11 cellular contexts compared by ENCODE assay signal in the genomic region with DNA sequence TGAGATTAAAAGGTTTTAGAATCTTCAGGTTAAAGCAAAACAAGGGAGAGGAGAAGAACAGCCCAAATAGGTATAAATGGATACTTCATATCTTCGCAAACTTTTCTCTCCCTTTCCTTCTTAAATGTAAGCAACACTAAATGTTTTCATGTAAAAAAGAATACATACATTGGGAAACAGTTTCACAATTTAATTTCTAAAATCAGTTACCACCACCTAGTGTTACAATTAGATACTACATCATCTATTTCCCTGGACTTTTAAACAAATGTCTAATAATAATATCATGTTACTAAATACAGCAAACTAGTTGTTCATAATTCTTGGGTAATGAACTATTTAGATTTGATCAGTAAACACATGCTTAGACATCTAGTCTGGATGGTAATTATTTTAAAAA. TPM values are rescaled to one million over a fixed set of nuclear protein-coding genes. Genes with fewer than 3 reads are reported as not detected.
DNase-seq lines count a peak whose midpoint lies in the region; ATAC-seq, FAIRE-seq and TF ChIP-seq lines count a peak whose summit lies in the region.
"Had no signal": no experiment of that assay in that cellular context is flagged by ENCODE, and none has a peak within 500 bp of the region (broad histone marks: within the 10 kb centered on the region; RNA-seq: fewer than 3 reads in every experiment).

No MANE protein-coding gene starts in this region.

- TF ChIP-seq CTCF in RWPE1 (conservative IDR thresholded peaks at IDR 0.05; ENCODE audit: low read depth) = peak; percentile 33
- TF ChIP-seq CTCF in glutamatergic neuron (IDR thresholded peaks at IDR 0.05; ENCODE audit: partially characterized antibody, unreplicated experiment) = peak; percentile 81

- peak; percentile 95 for FAIRE-seq in G401.6 (lab: Jason Lieb, UNC)

- ATAC-seq in HG03439 (IDR thresholded peaks at IDR 0.05; ENCODE audit: unreplicated experiment) = no peak
- no peak for ATAC-seq in GM21737 (IDR thresholded peaks at IDR 0.05; ENCODE audit: unreplicated experiment)
- ATAC-seq in HG03432 (IDR thresholded peaks at IDR 0.05; ENCODE audit: unreplicated experiment) = no peak

- POLR2A ChIA-PET in RWPE1 (lab: Yijun Ruan, JAX; ENCODE audit: low non-redundant PET) = no interaction called here

- no peaks in the 10 kb centered on the region for H3K9me3 Mint-ChIP-seq in glutamatergic neuron (ENCODE audit: unreplicated experiment)
- H3K9me3 Mint-ChIP-seq: activated naive CD8-positive, alpha-beta T cell treated with anti-CD3 and anti-CD28 coated beads, Interleukin-2, amount 10 ng/mL, durations not matched to agents 7 days and 5 days had no signal

- peak; percentile 2 for DNase-seq in A172 (ENCODE audit: low spot score)
- DNase-seq in RWPE1 (ENCODE audit: low spot score) = no peak
- no peak for DNase-seq in glutamatergic neuron
- no peak for DNase-seq in NCI-H1092 (lab: John Stamatoyannopoulos, UW)
- DNase-seq: activated naive CD8-positive, alpha-beta T cell treated with anti-CD3 and anti-CD28 coated beads, Interleukin-2, amount 10 ng/mL, durations not matched to agents 7 days and 5 days; NCI-H2081 treated with DMSO at 0.1 percent for 48 hours; nucleus accumbens had no signal

- H3K4me1 Mint-ChIP-seq in glutamatergic neuron (ENCODE audit: low read depth, unreplicated experiment) = peaks cover 6% of the 10 kb centered on the region
- H3K4me1 Mint-ChIP-seq: activated naive CD8-positive, alpha-beta T cell treated with anti-CD3 and anti-CD28 coated beads, Interleukin-2, amount 10 ng/mL, durations not matched to agents 7 days and 5 days had no signal

- CTCF ChIA-PET in RWPE1 (lab: Yijun Ruan, JAX) = no interaction called here

- H3K36me3 Mint-ChIP-seq in glutamatergic neuron (ENCODE audit: unreplicated experiment) = no peaks in the 10 kb centered on the region

- H3K27ac ChIP-seq in RWPE1 = no peak overlapping the region

- H3K4me3 Mint-ChIP-seq in glutamatergic neuron (ENCODE audit: unreplicated experiment) = no peak overlapping the region
- H3K4me3 Mint-ChIP-seq: activated naive CD8-positive, alpha-beta T cell treated with anti-CD3 and anti-CD28 coated beads, Interleukin-2, amount 10 ng/mL, durations not matched to agents 7 days and 5 days had no signal

- no peaks in the 10 kb centered on the region for H3K27me3 Mint-ChIP-seq in glutamatergic neuron (ENCODE audit: unreplicated experiment)
- H3K27me3 Mint-ChIP-seq: activated naive CD8-positive, alpha-beta T cell treated with anti-CD3 and anti-CD28 coated beads, Interleukin-2, amount 10 ng/mL, durations not matched to agents 7 days and 5 days had no signal

- H3K27ac Mint-ChIP-seq in glutamatergic neuron (ENCODE audit: unreplicated experiment) = no peak overlapping the region
- H3K27ac Mint-ChIP-seq: activated naive CD8-positive, alpha-beta T cell treated with anti-CD3 and anti-CD28 coated beads, Interleukin-2, amount 10 ng/mL, durations not matched to agents 7 days and 5 days had no signal

RNA-seq across cellular contexts. Expression of a gene that starts 35.8 kb away (rescaled TPM):
- 18.6 and 18.7 TPM in 2 replicates for total RNA-seq in A172 (2014; rRNA removed; shearing (Covaris generic))
- total RNA-seq in glutamatergic neuron (ENCODE audit: unreplicated experiment) = 45.6 TPM
